ENCODE assay signal across 9 cellular contexts in the genomic region with DNA sequence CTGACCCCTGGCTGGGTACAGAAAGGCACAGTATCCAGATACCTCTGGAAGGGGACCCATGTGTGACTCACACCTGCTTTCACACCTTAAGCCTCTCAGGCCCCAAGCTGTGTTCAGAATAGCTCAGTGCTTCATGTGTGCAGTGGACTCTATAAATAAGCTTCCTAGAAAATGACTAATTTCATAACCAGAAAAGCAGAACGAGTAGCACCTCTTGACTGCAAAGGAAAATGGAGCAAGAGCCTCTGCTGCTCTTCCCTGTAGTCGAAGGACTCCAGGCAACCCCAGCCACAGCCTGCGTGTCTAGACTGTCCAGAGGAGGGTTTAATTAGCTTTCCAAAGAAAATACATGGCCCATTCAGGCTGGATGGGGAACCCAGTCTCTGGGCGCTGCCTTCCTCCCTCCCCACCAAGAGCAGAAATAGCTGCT. TPM values are rescaled to one million over a fixed set of nuclear protein-coding genes. Genes with fewer than 3 reads are reported as not detected.
DNase-seq lines count a peak whose midpoint lies in the region; ATAC-seq, FAIRE-seq and TF ChIP-seq lines count a peak whose summit lies in the region.
"Had no signal": no experiment of that assay in that cellular context is flagged by ENCODE, and none has a peak within 500 bp of the region (broad histone marks: within the 10 kb centered on the region; RNA-seq: fewer than 3 reads in every experiment).

No MANE protein-coding gene starts in this region.

- no peak for TF ChIP-seq RAD21 in HepG2 (CRISPR knock-in tag; IDR thresholded peaks at IDR 0.05)

- peaks cover 15% of the 10 kb centered on the region for H3K4me1 ChIP-seq in HepG2 (ENCODE audit: insufficient read depth, low read length)

- no peaks in the 10 kb centered on the region for H4K20me1 ChIP-seq in HepG2 (ENCODE audit: insufficient read depth, low read length)

- no peak overlapping the region for H3K4me3 Mint-ChIP-seq in activated CD4-positive, alpha-beta memory T cell treated with anti-CD3 and anti-CD28 coated beads, Interleukin-2, amount 10 ng/mL, durations not matched to agents 7 days and 5 days
- no peak overlapping the region for H3K4me3 Mint-ChIP-seq in T-cell
- no peak overlapping the region for H3K4me3 Mint-ChIP-seq in type B pancreatic cell

- no peak for FAIRE-seq in HepG2 (lab: Jason Lieb, UNC)

- no peak overlapping the region for H3K4me3 ChIP-seq in GM12865 (ENCODE audit: low read depth, low read length)
- H3K4me3 ChIP-seq in HepG2 (replicated peaks in 1 of 3; ENCODE audit: insufficient read depth in 1 of 3, low read depth in 2 of 3, low read length in 3 of 3), result no peak overlapping the region

- WGBS in HepG2 (ENCODE audit: low lambda C conversion rate), result 7% methylated on average over 4 of the region's 4 CpGs

- TF ChIP-seq EP300 in HepG2 (IDR thresholded peaks at IDR 0.05; ENCODE audit: low read depth in 2 of 2, low read length in 2 of 2) (no peak), HepG2 (CRISPR knock-in tag; IDR thresholded peaks at IDR 0.05; ENCODE audit: borderline replicate concordance) (no peak)

- POLR2A ChIA-PET in activated CD4-positive, alpha-beta memory T cell treated with anti-CD3 and anti-CD28 coated beads, Interleukin-2, amount 10 ng/mL, durations not matched to agents 7 days and 5 days (lab: Charles Lee), result interaction anchor here (1.0 to 1.6 kb wide), 2 partner anchors 9 to 242 kb away, joined by 4 read pairs; partner anchors contain the start of gene TSG101
- POLR2A ChIA-PET in T-cell (lab: Charles Lee) (no interaction called here), HepG2 (lab: Yijun Ruan, JAX) (no interaction called here)

- no peak for TF ChIP-seq CTCF in GM12865 (IDR thresholded peaks at IDR 0.05; ENCODE audit: insufficient read depth, low read depth, low read length, missing control alignments)
- no peak for TF ChIP-seq CTCF in type B pancreatic cell (conservative IDR thresholded peaks at IDR 0.05)
- TF ChIP-seq CTCF in HepG2 (CRISPR knock-in tag; IDR thresholded peaks at IDR 0.05), result no peak

- no peaks in the 10 kb centered on the region for H3K9me3 ChIP-seq in HepG2 (ENCODE audit: low read length)

- H3K36me3 ChIP-seq in HepG2 (replicated peaks in 1 of 2; ENCODE audit: control insufficient read depth in 1 of 2, insufficient read depth in 2 of 2, low read length in 2 of 2), result no peaks in the 10 kb centered on the region

- H3K4me2 ChIP-seq in HepG2 (ENCODE audit: low read depth, low read length), result no peak overlapping the region

- in situ Hi-C loops in HepG2 (cut with HindIII; ENCODE audit: extremely low pct_ligation_motif_present, low pct_unique_long_range_greater_than_20kb), result no loop called here

- H3K27ac Mint-ChIP-seq in activated CD4-positive, alpha-beta memory T cell treated with anti-CD3 and anti-CD28 coated beads, Interleukin-2, amount 10 ng/mL, durations not matched to agents 7 days and 5 days, result peak overlapping the region; percentile 42
- H3K27ac Mint-ChIP-seq in T-cell (no peak overlapping the region), type B pancreatic cell (no peak overlapping the region)

- DNase-seq in GM12865 (ENCODE audit: low read depth) (peak; percentile 88), T-cell (no peak), erythroblast (lab: John Stamatoyannopoulos, UW) (no peak), type B pancreatic cell (ENCODE audit: extremely low spot score, unreplicated experiment) (no peak), HepG2 (ENCODE audit: low spot score) (no peak)
- DNase-seq in activated CD4-positive, alpha-beta memory T cell treated with anti-CD3 and anti-CD28 coated beads, Interleukin-2, amount 10 ng/mL, durations not matched to agents 7 days and 5 days, result peak; percentile 27
- DNase-seq: DND-41 had no signal

- intact Hi-C loops in HepG2 (cut with micrococcal nuclease; ENCODE audit: unreplicated experiment), result no loop called here

- H3K9ac ChIP-seq in HepG2 (ENCODE audit: insufficient read depth, low read depth, low read length), result no peak overlapping the region

- BruUV-seq in HepG2 (replicated peaks; lab: Mats Ljungman, UMichigan), result no TSS peak

- no peak overlapping the region for H2AFZ ChIP-seq in HepG2 (ENCODE audit: low read length)

- no peaks in the 10 kb centered on the region for H3K36me3 Mint-ChIP-seq in activated CD4-positive, alpha-beta memory T cell treated with anti-CD3 and anti-CD28 coated beads, Interleukin-2, amount 10 ng/mL, durations not matched to agents 7 days and 5 days (ENCODE audit: low read depth)
- H3K36me3 Mint-ChIP-seq in T-cell (no peaks in the 10 kb centered on the region), type B pancreatic cell (no peaks in the 10 kb centered on the region)

- CTCF ChIA-PET in activated CD4-positive, alpha-beta memory T cell treated with anti-CD3 and anti-CD28 coated beads, Interleukin-2, amount 10 ng/mL, durations not matched to agents 7 days and 5 days (lab: Charles Lee), result interaction anchor here (0.5 to 1.7 kb wide), 7 partner anchors 9 to 264 kb away, joined by 3 to 6 read pairs (median 4); no protein-coding TSS in a partner anchor
- CTCF ChIA-PET in T-cell (lab: Charles Lee), result interaction anchor here (0.5 to 1.7 kb wide), 4 partner anchors 9 to 664 kb away, joined by 3 to 8 read pairs (median 4); no protein-coding TSS in a partner anchor
- CTCF ChIA-PET in HepG2 (lab: Yijun Ruan, JAX; ENCODE audit: low intra/inter-chr PET ratio, low total read pairs), result no interaction called here

- no peaks in the 10 kb centered on the region for H3K79me2 ChIP-seq in HepG2 (ENCODE audit: insufficient read depth, low read length)

- peaks cover 5 to 23% of the 10 kb centered on the region in 2 experiments; a peak in 3 of 5 replicates for H3K27me3 ChIP-seq in HepG2 (ENCODE audit: control insufficient read depth in 1 of 2, insufficient read depth in 2 of 2, low read length in 2 of 2)

- no peak overlapping the region for H3K27ac ChIP-seq in HepG2 (ENCODE audit: extremely low read length, insufficient read depth, low read length)

- peaks cover 36% of the 10 kb centered on the region for H3K4me1 Mint-ChIP-seq in activated CD4-positive, alpha-beta memory T cell treated with anti-CD3 and anti-CD28 coated beads, Interleukin-2, amount 10 ng/mL, durations not matched to agents 7 days and 5 days
- peaks cover 0 to 7% (median 5%) of the 10 kb centered on the region in 3 donors for H3K4me1 Mint-ChIP-seq in T-cell
- H3K4me1 Mint-ChIP-seq in type B pancreatic cell (ENCODE audit: unreplicated experiment), result no peaks in the 10 kb centered on the region

- no peaks in the 10 kb centered on the region for H3K9me3 Mint-ChIP-seq in activated CD4-positive, alpha-beta memory T cell treated with anti-CD3 and anti-CD28 coated beads, Interleukin-2, amount 10 ng/mL, durations not matched to agents 7 days and 5 days
- H3K9me3 Mint-ChIP-seq in T-cell, result no peaks in the 10 kb centered on the region
- no peaks in the 10 kb centered on the region for H3K9me3 Mint-ChIP-seq in type B pancreatic cell

- TF ChIP-seq POLR2A in erythroblast (IDR thresholded peaks at IDR 0.05; ENCODE audit: low read length) (no peak), HepG2 (IDR thresholded peaks at IDR 0.05; ENCODE audit: insufficient read depth in 1 of 2, low read depth in 2 of 2, low read length in 2 of 2) (no peak)

- ATAC-seq in GM19351 (IDR thresholded peaks at IDR 0.05; ENCODE audit: unreplicated experiment) (peak; percentile 80), HG03066 (IDR thresholded peaks at IDR 0.05; ENCODE audit: low read depth, unreplicated experiment) (peak; percentile 91), T-cell (replicated peaks in 1 of 4) (no peak), HepG2 (no peak)

- peaks cover 16% of the 10 kb centered on the region for H3K27me3 Mint-ChIP-seq in activated CD4-positive, alpha-beta memory T cell treated with anti-CD3 and anti-CD28 coated beads, Interleukin-2, amount 10 ng/mL, durations not matched to agents 7 days and 5 days
- H3K27me3 Mint-ChIP-seq in T-cell (peaks cover 19 to 21% of the 10 kb centered on the region in 2 donors), type B pancreatic cell (peaks cover 22% of the 10 kb centered on the region)

RNA-seq across cellular contexts. Expression of gene PTPN5, which starts 23.1 kb away (rescaled TPM):
- not detected for total RNA-seq in activated CD4-positive, alpha-beta memory T cell treated with anti-CD3 and anti-CD28 coated beads, Interleukin-2, amount 10 ng/mL, durations not matched to agents 7 days and 5 days
- under 1 TPM in 1 of 5 donors, not detected in 4; 0.22 TPM for total RNA-seq in T-cell
- 0.48 and 1.7 TPM in 2 replicates for total RNA-seq in type B pancreatic cell (ENCODE audit: low replicate concordance)
- total RNA-seq in HepG2 (2016; rRNA removed; fragmentation: Illumina TruSeq; extraction: Trizol), result not detected in 2 replicates
- total RNA-seq in HepG2 (2016; cell fraction: cytosol; rRNA removed; fragmentation: Illumina TruSeq; extraction: Trizol; ENCODE audit: low read depth), result not detected in 2 replicates
- not detected in 2 replicates for total RNA-seq in HepG2 (2016; cell fraction: insoluble cytoplasmic fraction; rRNA removed; fragmentation: Illumina TruSeq; extraction: Trizol)
- total RNA-seq in HepG2 (2016; cell fraction: membrane; rRNA removed; fragmentation: Illumina TruSeq; extraction: Trizol), result not detected in 2 replicates
- total RNA-seq in HepG2 (2016; cell fraction: nucleus; rRNA removed; fragmentation: Illumina TruSeq; extraction: Trizol), result not detected in 2 replicates
- polyA plus RNA-seq in HepG2 (2011; rRNA removed), result not detected in 2 replicates
- not detected in 2 replicates for polyA plus RNA-seq in HepG2 (2011; cell fraction: cytosol; rRNA removed)
- polyA plus RNA-seq in HepG2 (2011; cell fraction: nucleus; rRNA removed), result not detected in 2 replicates
- not detected in 2 replicates for polyA plus RNA-seq in HepG2 (2012)
- not detected in 2 replicates for polyA plus RNA-seq in HepG2 (2016; cell fraction: cytosol; fragmentation: Illumina TruSeq; extraction: Trizol; ENCODE audit: low read depth)
- polyA plus RNA-seq in HepG2 (2016; cell fraction: insoluble cytoplasmic fraction; fragmentation: Illumina TruSeq; extraction: Trizol; ENCODE audit: low read depth), result not detected in 2 replicates
- polyA plus RNA-seq in HepG2 (2016; cell fraction: membrane; fragmentation: Illumina TruSeq; extraction: Trizol; ENCODE audit: low read depth), result not detected in 2 replicates
- polyA plus RNA-seq in HepG2 (2016; cell fraction: nucleus; fragmentation: Illumina TruSeq; extraction: Trizol; ENCODE audit: insufficient read depth, low read depth), result not detected in 2 replicates
- not detected in 2 replicates for polyA minus RNA-seq in HepG2 (2011; rRNA and poly(A)+ RNA removed; ENCODE audit: low replicate concordance)
- not detected in 2 replicates for polyA minus RNA-seq in HepG2 (2011; cell fraction: cytosol; rRNA and poly(A)+ RNA removed)
- polyA minus RNA-seq in HepG2 (2011; cell fraction: nucleus; rRNA and poly(A)+ RNA removed), result not detected in 2 replicates

RNA-seq across cellular contexts. Expression of gene IGSF22, which starts 42.5 kb away (rescaled TPM):
- 1 to 10 TPM in 1 of 2 experiments, under 1 TPM in 1; 0.50 to 2.7 TPM for total RNA-seq in activated CD4-positive, alpha-beta memory T cell treated with anti-CD3 and anti-CD28 coated beads, Interleukin-2, amount 10 ng/mL, durations not matched to agents 7 days and 5 days
- total RNA-seq in T-cell (1 to 10 TPM; 2.1 to 3.7 (median 2.8) TPM), type B pancreatic cell (ENCODE audit: low replicate concordance) (0.07 and 0.26 TPM in 2 replicates), HepG2 (2016; rRNA removed; fragmentation: Illumina TruSeq; extraction: Trizol) (not detected in 2 replicates)
- total RNA-seq in HepG2 (2016; cell fraction: cytosol; rRNA removed; fragmentation: Illumina TruSeq; extraction: Trizol; ENCODE audit: low read depth), result not detected in 2 replicates
- total RNA-seq in HepG2 (2016; cell fraction: insoluble cytoplasmic fraction; rRNA removed; fragmentation: Illumina TruSeq; extraction: Trizol), result not detected in 2 replicates
- not detected in 2 replicates for total RNA-seq in HepG2 (2016; cell fraction: membrane; rRNA removed; fragmentation: Illumina TruSeq; extraction: Trizol)
- not detected in 2 replicates for total RNA-seq in HepG2 (2016; cell fraction: nucleus; rRNA removed; fragmentation: Illumina TruSeq; extraction: Trizol)
- polyA plus RNA-seq in HepG2 (2011; rRNA removed), result not detected in 2 replicates
- polyA plus RNA-seq in HepG2 (2011; cell fraction: cytosol; rRNA removed), result not detected in 2 replicates
- not detected in 2 replicates for polyA plus RNA-seq in HepG2 (2011; cell fraction: nucleus; rRNA removed)
- polyA plus RNA-seq in HepG2 (2012), result not detected in 2 replicates
- not detected in 2 replicates for polyA plus RNA-seq in HepG2 (2016; cell fraction: cytosol; fragmentation: Illumina TruSeq; extraction: Trizol; ENCODE audit: low read depth)
- polyA plus RNA-seq in HepG2 (2016; cell fraction: insoluble cytoplasmic fraction; fragmentation: Illumina TruSeq; extraction: Trizol; ENCODE audit: low read depth), result not detected in 2 replicates
- not detected in 2 replicates for polyA plus RNA-seq in HepG2 (2016; cell fraction: membrane; fragmentation: Illumina TruSeq; extraction: Trizol; ENCODE audit: low read depth)
- polyA plus RNA-seq in HepG2 (2016; cell fraction: nucleus; fragmentation: Illumina TruSeq; extraction: Trizol; ENCODE audit: insufficient read depth, low read depth), result not detected in 2 replicates
- not detected in 2 replicates for polyA minus RNA-seq in HepG2 (2011; rRNA and poly(A)+ RNA removed; ENCODE audit: low replicate concordance)
- not detected in 2 replicates for polyA minus RNA-seq in HepG2 (2011; cell fraction: cytosol; rRNA and poly(A)+ RNA removed)
- not detected in 2 replicates for polyA minus RNA-seq in HepG2 (2011; cell fraction: nucleus; rRNA and poly(A)+ RNA removed)

Comparison
In these comparisons a context has a peak if more than half of its experiments do, and no peak if none do; other contexts are left out.
1. DNase-seq: peak in GM12865 (single experiment) and activated CD4-positive, alpha-beta memory T cell treated with anti-CD3 and anti-CD28 coated beads, Interleukin-2, amount 10 ng/mL, durations not matched to agents 7 days and 5 days (single experiment); none in T-cell (0 of 34), erythroblast (0 of 2), type B pancreatic cell (single experiment) and HepG2 (single experiment).
2. ATAC-seq: peak in GM19351 (single experiment) and HG03066 (single experiment); none in T-cell (0 of 4) and HepG2 (single experiment).